Comparison of ENCODE assay signal across 19 cellular contexts in genomic region chr19:32816555-32817099, GRCh38. TPM values are rescaled to one million over a fixed set of nuclear protein-coding genes. Genes with fewer than 3 reads are reported as not detected.
A peak's percentile ranks its signal among the peaks of the same experiment; 100 is the strongest.
DNase-seq lines count a peak whose midpoint lies in the region; FAIRE-seq and TF ChIP-seq lines count a peak whose summit lies in the region.
"Had no signal": no experiment of that assay in that cellular context is flagged by ENCODE, and none has a peak within 500 bp of the region (broad histone marks: within the 10 kb centered on the region; RNA-seq: fewer than 3 reads in every experiment).

No MANE protein-coding gene starts in this region.

- DNase-seq in NCI-H2107 treated with DMSO at 0.1 percent for 48 hours (lab: John Stamatoyannopoulos, UW; ENCODE audit: unreplicated experiment) (peak; percentile 26), NCI-H2107 (lab: John Stamatoyannopoulos, UW) (no peak), NCI-H2029 treated with DMSO at 0.1 percent for 48 hours (lab: John Stamatoyannopoulos, UW) (peak; percentile 34), astrocyte of the hippocampus (ENCODE audit: low read depth, low spot score) (peak; percentile 31), nephron progenitor cell (no peak), kidney (no peak), RWPE1 (ENCODE audit: low spot score) (no peak), NCI-H146 treated with DMSO at 0.1 percent for 48 hours (lab: John Stamatoyannopoulos, UW; ENCODE audit: unreplicated experiment) (no peak)
- DNase-seq: CD8-positive, alpha-beta memory T cell; DMS 273 treated with DMSO at 0.1 percent for 48 hours; MV-4-11; NCI-H1436; NCI-H2171; NCI-H526 treated with DMSO at 0.1 percent for 48 hours; PC-3; SK-N-SH had no signal

- intact Hi-C loops in kidney (cut with DNase I), result no loop called here

- H3K4me3 ChIP-seq in kidney (ENCODE audit: low read length in 2 of 2), result no peak overlapping the region

- H3K9me3 ChIP-seq in kidney (ENCODE audit: control insufficient read depth in 1 of 2, low read length in 2 of 2), result no peaks in the 10 kb centered on the region
- H3K9me3 ChIP-seq: SK-N-SH had no signal

- no peaks in the 10 kb centered on the region for H3K36me3 Mint-ChIP-seq in nephron progenitor cell (ENCODE audit: low read depth)

- H3K36me3 ChIP-seq in kidney (ENCODE audit: control insufficient read depth in 1 of 2, insufficient read depth in 2 of 2, low read length in 2 of 2), result no peaks in the 10 kb centered on the region

- no peaks in the 10 kb centered on the region for H3K4me1 ChIP-seq in kidney (ENCODE audit: control insufficient read depth in 1 of 2, insufficient read depth in 1 of 2, low read depth in 1 of 2, low read length in 2 of 2)

- peak overlapping the region; percentile 93 for H3K27ac Mint-ChIP-seq in nephron progenitor cell
- H3K27ac Mint-ChIP-seq: CD8-positive, alpha-beta memory T cell had no signal

- CTCF ChIA-PET in RWPE1 (lab: Yijun Ruan, JAX), result interaction anchor here (0.5 kb wide), 1 partner anchor 1388 kb away, joined by 3 read pairs; no protein-coding TSS in a partner anchor

- FAIRE-seq in kidney (lab: Jason Lieb, UNC), result no peak

- H3K27ac ChIP-seq in kidney (ENCODE audit: low read depth in 2 of 2, low read length in 2 of 2) (no peak overlapping the region), RWPE1 (no peak overlapping the region)
- H3K27ac ChIP-seq: 22Rv1 had no signal

- H3K4me3 Mint-ChIP-seq in nephron progenitor cell, result no peak overlapping the region
- H3K4me3 Mint-ChIP-seq: CD8-positive, alpha-beta memory T cell had no signal

- no peak overlapping the region for H3K9ac ChIP-seq in kidney (ENCODE audit: low read length in 2 of 2)
- H3K9ac ChIP-seq: SK-N-SH had no signal

- no peaks in the 10 kb centered on the region for H3K9me3 Mint-ChIP-seq in nephron progenitor cell
- H3K9me3 Mint-ChIP-seq: CD8-positive, alpha-beta memory T cell had no signal

- H3K4me1 Mint-ChIP-seq in nephron progenitor cell, result peaks cover 59% of the 10 kb centered on the region

- POLR2A ChIA-PET in RWPE1 (lab: Yijun Ruan, JAX; ENCODE audit: low non-redundant PET), result no interaction called here

- H3K27me3 Mint-ChIP-seq in nephron progenitor cell (ENCODE audit: low read depth, poor library complexity), result peaks cover 16% of the 10 kb centered on the region

- TF ChIP-seq CTCF in nephron progenitor cell (IDR thresholded peaks at IDR 0.05) (no peak), kidney (IDR thresholded peaks at IDR 0.05; ENCODE audit: borderline replicate concordance, extremely low read depth, insufficient read depth) (no peak), RWPE1 (conservative IDR thresholded peaks at IDR 0.05; ENCODE audit: low read depth) (no peak)

RNA-seq across cellular contexts. Expression of gene SLC7A9, which starts 52.9 kb away (rescaled TPM):
- 2.6 TPM for total RNA-seq in kidney
- 40.0 TPM for polyA plus RNA-seq in kidney (ENCODE audit: insufficient read depth, low read depth, low replicate concordance)
- total RNA-seq: HT1080, PC-3 had no signal
- polyA plus RNA-seq: BJ; CD8-positive, alpha-beta memory T cell; SK-N-SH had no signal

Comparison
In these comparisons a context has a peak if more than half of its experiments do, and no peak if none do; other contexts are left out.
1. DNase-seq: peak in NCI-H2107 treated with DMSO at 0.1 percent for 48 hours (single experiment), NCI-H2029 treated with DMSO at 0.1 percent for 48 hours (single experiment) and astrocyte of the hippocampus (single experiment); none in NCI-H2107 (single experiment), nephron progenitor cell (single experiment), kidney (single experiment), RWPE1 (single experiment) and NCI-H146 treated with DMSO at 0.1 percent for 48 hours (single experiment).